Comparison of ENCODE assay signal across 20 cellular contexts in the genomic region with DNA sequence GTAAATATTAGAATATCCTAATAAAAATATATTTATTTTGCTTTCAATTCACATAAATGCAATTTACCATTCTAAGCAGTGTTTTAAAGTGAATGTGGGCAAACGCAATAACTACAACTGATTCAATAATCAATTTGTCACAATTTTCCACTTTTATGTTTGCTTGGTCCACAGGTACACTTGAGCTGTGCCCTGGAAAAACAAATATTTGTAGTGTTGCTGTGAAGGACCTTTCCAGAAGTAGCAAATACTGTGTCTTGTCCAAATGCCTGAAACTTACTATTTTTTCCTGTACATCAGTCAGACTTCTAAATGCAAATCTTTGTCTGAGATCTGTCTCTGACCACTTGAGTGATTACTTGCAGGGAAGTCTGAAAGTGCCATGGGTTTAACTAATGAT.
"Had no signal": no experiment of that assay in that cellular context is flagged by ENCODE, and none has a peak within 500 bp of the region (broad histone marks: within the 10 kb centered on the region; RNA-seq: fewer than 3 reads in every experiment).

No MANE protein-coding gene starts in this region.

- H3K27ac Mint-ChIP-seq: activated CD8-positive, alpha-beta T cell treated with anti-CD3 and anti-CD28 coated beads for 36 hours; activated naive CD4-positive, alpha-beta T cell treated with anti-CD3 and anti-CD28 coated beads, Interleukin-2, amount 50 U/mL, for 24 hours had no signal

- H3K36me3 ChIP-seq: breast epithelium had no signal

- H3K36me3 Mint-ChIP-seq: activated naive CD4-positive, alpha-beta T cell treated with anti-CD3 and anti-CD28 coated beads, Interleukin-2, amount 50 U/mL, for 24 hours had no signal

- H3K9me3 Mint-ChIP-seq: activated CD8-positive, alpha-beta T cell treated with anti-CD3 and anti-CD28 coated beads for 36 hours had no signal

- H3K4me3 Mint-ChIP-seq: activated CD8-positive, alpha-beta T cell treated with anti-CD3 and anti-CD28 coated beads for 36 hours; activated naive CD4-positive, alpha-beta T cell treated with anti-CD3 and anti-CD28 coated beads, Interleukin-2, amount 50 U/mL, for 24 hours had no signal

- H3K27me3 ChIP-seq: breast epithelium had no signal

- H3K4me2 ChIP-seq: PC-9 had no signal

- H3K4me1 Mint-ChIP-seq: activated naive CD4-positive, alpha-beta T cell treated with anti-CD3 and anti-CD28 coated beads, Interleukin-2, amount 50 U/mL, for 24 hours had no signal

- H2AFZ ChIP-seq: PC-9 had no signal

- H3K9me3 ChIP-seq: breast epithelium had no signal

- H3K4me3 ChIP-seq: breast epithelium, PC-9, SK-N-MC had no signal

- H3K27me3 Mint-ChIP-seq: activated CD8-positive, alpha-beta T cell treated with anti-CD3 and anti-CD28 coated beads for 36 hours; activated naive CD4-positive, alpha-beta T cell treated with anti-CD3 and anti-CD28 coated beads, Interleukin-2, amount 50 U/mL, for 24 hours had no signal

- ATAC-seq: activated CD4-positive, CD25-positive, alpha-beta regulatory T cell treated with anti-CD3 and anti-CD28 coated beads, Interleukin-2, amount 50 U/mL, for 24 hours; activated CD8-positive, alpha-beta T cell treated with anti-CD3 and anti-CD28 coated beads for 36 hours had no signal

- H3K4me1 ChIP-seq: breast epithelium had no signal

- H3K27ac ChIP-seq: breast epithelium, PC-9, SK-N-MC had no signal

- DNase-seq: activated CD4-positive, alpha-beta T cell treated with anti-CD3 and anti-CD28 coated beads for 4 hours; activated CD8-positive, alpha-beta memory T cell treated with anti-CD3 and anti-CD28 coated beads, Interleukin-2, amount 50 U/mL, for 4 hours; activated CD8-positive, alpha-beta T cell treated with anti-CD3 and anti-CD28 coated beads for 36 hours; aorta; caudate nucleus; Kasumi-1; KBM-7; NCI-H1092; NCI-H1417; NCI-H1930; NCI-H2107; NCI-H2171 treated with DMSO at 0.1 percent for 48 hours; NCI-H226; NCI-H526; PC-9; T-helper 1 cell had no signal
